In the genomic region with DNA sequence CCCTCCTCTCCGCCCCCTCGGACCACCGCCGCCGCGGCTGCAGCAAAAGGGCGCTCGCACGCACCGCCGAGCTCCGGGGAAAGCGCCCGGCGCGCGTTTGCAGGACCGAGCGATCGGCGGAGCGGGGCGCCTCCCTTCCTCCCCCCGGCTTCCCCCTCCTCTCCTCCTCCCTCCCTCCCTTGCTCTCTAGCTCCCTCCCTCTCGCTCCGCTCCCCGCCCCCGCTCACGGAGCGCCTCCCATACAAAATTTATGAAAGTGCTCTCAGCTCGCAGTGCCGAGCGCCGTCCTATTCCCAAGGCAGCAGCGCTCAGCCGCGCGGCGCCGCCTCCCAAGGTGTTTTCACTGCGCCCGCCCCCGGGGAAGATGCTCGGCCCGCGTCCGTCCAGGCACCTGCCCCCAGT, we compare ENCODE assay signal across 9 cellular contexts. TPM values are rescaled to one million over a fixed set of nuclear protein-coding genes. Genes with fewer than 3 reads are reported as not detected.
A peak's percentile ranks its signal among the peaks of the same experiment; 100 is the strongest.
DNase-seq lines count a peak whose midpoint lies in the region; ATAC-seq and TF ChIP-seq lines count a peak whose summit lies in the region.
"Had no signal": no experiment of that assay in that cellular context is flagged by ENCODE, and none has a peak within 500 bp of the region (broad histone marks: within the 10 kb centered on the region; RNA-seq: fewer than 3 reads in every experiment).

A gene with protein sequence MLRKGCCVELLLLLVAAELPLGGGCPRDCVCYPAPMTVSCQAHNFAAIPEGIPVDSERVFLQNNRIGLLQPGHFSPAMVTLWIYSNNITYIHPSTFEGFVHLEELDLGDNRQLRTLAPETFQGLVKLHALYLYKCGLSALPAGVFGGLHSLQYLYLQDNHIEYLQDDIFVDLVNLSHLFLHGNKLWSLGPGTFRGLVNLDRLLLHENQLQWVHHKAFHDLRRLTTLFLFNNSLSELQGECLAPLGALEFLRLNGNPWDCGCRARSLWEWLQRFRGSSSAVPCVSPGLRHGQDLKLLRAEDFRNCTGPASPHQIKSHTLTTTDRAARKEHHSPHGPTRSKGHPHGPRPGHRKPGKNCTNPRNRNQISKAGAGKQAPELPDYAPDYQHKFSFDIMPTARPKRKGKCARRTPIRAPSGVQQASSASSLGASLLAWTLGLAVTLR (minus strand): TSS at position 115 of the 402 bp plus-strand sequence. CDS start 469 bp downstream, outside the sequence.

- peaks cover 18% of the 10 kb centered on the region for H3K4me1 Mint-ChIP-seq in mesothelial cell of epicardium
- peaks cover 11% of the 10 kb centered on the region for H3K4me1 Mint-ChIP-seq in stimulated activated effector memory CD8-positive, alpha-beta T cell treated with anti-CD3 and anti-CD28 coated beads, Interleukin-12 subunit alpha, Interleukin-12 subunit beta, amount 100 ng/mL, for 72 hours

- no peak for TF ChIP-seq CTCF in mesothelial cell of epicardium (IDR thresholded peaks at IDR 0.05; ENCODE audit: unreplicated experiment)

- DNase-seq in GM04504 (ENCODE audit: low read depth) (peak; percentile 79), NCI-H2171 treated with DMSO at 0.1 percent for 48 hours (lab: John Stamatoyannopoulos, UW) (peak; percentile 85), mesothelial cell of epicardium (ENCODE audit: low spot score in 2 of 2, unreplicated experiment in 2 of 2) (peak in 1 of 2 experiments; percentile 65), DMS153 (lab: John Stamatoyannopoulos, UW) (no peak)
- DNase-seq in activated CD8-positive, alpha-beta memory T cell treated with anti-CD3 and anti-CD28 coated beads for 1 hour (ENCODE audit: extremely low read depth in 1 of 2, low read depth in 1 of 2) = peak; percentile 23 to 53
- DNase-seq in effector CD8-positive, alpha-beta T cell (lab: John Stamatoyannopoulos, UW) = peak; percentile 55
- DNase-seq in stimulated activated effector memory CD8-positive, alpha-beta T cell treated with anti-CD3 and anti-CD28 coated beads, Interleukin-12 subunit alpha, Interleukin-12 subunit beta, amount 100 ng/mL, for 72 hours (ENCODE audit: low spot score in 2 of 2) = peak; percentile 25 to 67

- no peak within 1 kb of the TSS for H3K27ac Mint-ChIP-seq in mesothelial cell of epicardium
- no peak within 1 kb of the TSS for H3K27ac Mint-ChIP-seq in stimulated activated effector memory CD8-positive, alpha-beta T cell treated with anti-CD3 and anti-CD28 coated beads, Interleukin-12 subunit alpha, Interleukin-12 subunit beta, amount 100 ng/mL, for 72 hours

- H3K27me3 Mint-ChIP-seq in mesothelial cell of epicardium (ENCODE audit: low read depth) = peaks cover 73% of the 10 kb centered on the region

- no peaks in the 10 kb centered on the region for H3K36me3 Mint-ChIP-seq in mesothelial cell of epicardium
- H3K36me3 Mint-ChIP-seq in stimulated activated effector memory CD8-positive, alpha-beta T cell treated with anti-CD3 and anti-CD28 coated beads, Interleukin-12 subunit alpha, Interleukin-12 subunit beta, amount 100 ng/mL, for 72 hours = peaks cover 3% of the 10 kb centered on the region

- H3K9me3 Mint-ChIP-seq in mesothelial cell of epicardium = no peaks in the 10 kb centered on the region
- H3K9me3 Mint-ChIP-seq in stimulated activated effector memory CD8-positive, alpha-beta T cell treated with anti-CD3 and anti-CD28 coated beads, Interleukin-12 subunit alpha, Interleukin-12 subunit beta, amount 100 ng/mL, for 72 hours = no peaks in the 10 kb centered on the region

- H3K4me3 Mint-ChIP-seq in mesothelial cell of epicardium = peak within 1 kb of the TSS; percentile 69
- peak within 1 kb of the TSS; percentile 66 for H3K4me3 Mint-ChIP-seq in stimulated activated effector memory CD8-positive, alpha-beta T cell treated with anti-CD3 and anti-CD28 coated beads, Interleukin-12 subunit alpha, Interleukin-12 subunit beta, amount 100 ng/mL, for 72 hours

- no peak for ATAC-seq in stimulated activated effector memory CD8-positive, alpha-beta T cell treated with anti-CD3 and anti-CD28 coated beads, Interleukin-12 subunit alpha, Interleukin-12 subunit beta, amount 100 ng/mL, for 72 hours
- no peak for ATAC-seq in HG02938 (IDR thresholded peaks at IDR 0.05; ENCODE audit: unreplicated experiment)

RNA-seq across cellular contexts. Expression of the gene that starts here (rescaled TPM):
- 0.20 to 0.23 TPM (median 0.22 TPM) in 3 replicates for total RNA-seq in mesothelial cell of epicardium
- total RNA-seq: glomerular endothelial cell had no signal
